ENCODE assay signal across 1 cellular context in the genomic region with DNA sequence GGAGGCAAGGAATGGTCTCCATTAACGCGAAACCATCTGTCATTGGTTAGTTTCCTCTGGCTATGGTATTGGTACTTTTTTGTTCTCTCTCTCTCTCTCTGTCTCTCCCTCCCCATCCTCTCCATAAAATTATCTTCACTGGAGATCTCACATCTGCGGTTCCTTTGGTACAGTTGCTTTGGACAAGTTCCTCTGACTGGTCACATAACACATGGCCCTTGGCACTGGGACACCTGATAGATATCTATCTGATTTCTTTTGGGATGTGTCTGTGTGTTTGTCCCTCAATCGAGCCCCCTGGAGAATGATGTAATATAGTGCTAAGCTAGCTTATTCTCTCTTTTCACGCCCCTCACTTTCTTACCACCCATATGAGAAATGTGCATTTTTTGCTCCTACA.
TF ChIP-seq lines count a peak whose summit lies in the region.

No MANE protein-coding gene starts in this region.

TF ChIP-seq in H1, 55 proteins besides CTCF, POLR2A, EP300 and RAD21:
- TF ChIP-seq YY1 (IDR thresholded peaks at IDR 0.05; ENCODE audit: low read depth, low read length) (no peak), BACH1 (IDR thresholded peaks at IDR 0.05; ENCODE audit: low read length) (no peak), POLR2AphosphoS5 (IDR thresholded peaks at IDR 0.05; ENCODE audit: low read depth, low read length) (no peak), CBX5 (IDR thresholded peaks at IDR 0.05; ENCODE audit: low read depth, low read length) (no peak), SP1 (IDR thresholded peaks at IDR 0.05; ENCODE audit: low read depth, low read length) (no peak), RFX5 (IDR thresholded peaks at IDR 0.05; ENCODE audit: borderline replicate concordance, low read depth, low read length) (no peak), KDM4A (IDR thresholded peaks at IDR 0.05; ENCODE audit: low read depth, low read length, severe bottlenecking) (no peak), CBX8 (IDR thresholded peaks at IDR 0.05; ENCODE audit: borderline replicate concordance, low read depth, low read length) (no peak), SAP30 (IDR thresholded peaks at IDR 0.05; ENCODE audit: insufficient read depth, insufficient replicate concordance, low read length) (no peak)
- TF ChIP-seq, protein P1, sequence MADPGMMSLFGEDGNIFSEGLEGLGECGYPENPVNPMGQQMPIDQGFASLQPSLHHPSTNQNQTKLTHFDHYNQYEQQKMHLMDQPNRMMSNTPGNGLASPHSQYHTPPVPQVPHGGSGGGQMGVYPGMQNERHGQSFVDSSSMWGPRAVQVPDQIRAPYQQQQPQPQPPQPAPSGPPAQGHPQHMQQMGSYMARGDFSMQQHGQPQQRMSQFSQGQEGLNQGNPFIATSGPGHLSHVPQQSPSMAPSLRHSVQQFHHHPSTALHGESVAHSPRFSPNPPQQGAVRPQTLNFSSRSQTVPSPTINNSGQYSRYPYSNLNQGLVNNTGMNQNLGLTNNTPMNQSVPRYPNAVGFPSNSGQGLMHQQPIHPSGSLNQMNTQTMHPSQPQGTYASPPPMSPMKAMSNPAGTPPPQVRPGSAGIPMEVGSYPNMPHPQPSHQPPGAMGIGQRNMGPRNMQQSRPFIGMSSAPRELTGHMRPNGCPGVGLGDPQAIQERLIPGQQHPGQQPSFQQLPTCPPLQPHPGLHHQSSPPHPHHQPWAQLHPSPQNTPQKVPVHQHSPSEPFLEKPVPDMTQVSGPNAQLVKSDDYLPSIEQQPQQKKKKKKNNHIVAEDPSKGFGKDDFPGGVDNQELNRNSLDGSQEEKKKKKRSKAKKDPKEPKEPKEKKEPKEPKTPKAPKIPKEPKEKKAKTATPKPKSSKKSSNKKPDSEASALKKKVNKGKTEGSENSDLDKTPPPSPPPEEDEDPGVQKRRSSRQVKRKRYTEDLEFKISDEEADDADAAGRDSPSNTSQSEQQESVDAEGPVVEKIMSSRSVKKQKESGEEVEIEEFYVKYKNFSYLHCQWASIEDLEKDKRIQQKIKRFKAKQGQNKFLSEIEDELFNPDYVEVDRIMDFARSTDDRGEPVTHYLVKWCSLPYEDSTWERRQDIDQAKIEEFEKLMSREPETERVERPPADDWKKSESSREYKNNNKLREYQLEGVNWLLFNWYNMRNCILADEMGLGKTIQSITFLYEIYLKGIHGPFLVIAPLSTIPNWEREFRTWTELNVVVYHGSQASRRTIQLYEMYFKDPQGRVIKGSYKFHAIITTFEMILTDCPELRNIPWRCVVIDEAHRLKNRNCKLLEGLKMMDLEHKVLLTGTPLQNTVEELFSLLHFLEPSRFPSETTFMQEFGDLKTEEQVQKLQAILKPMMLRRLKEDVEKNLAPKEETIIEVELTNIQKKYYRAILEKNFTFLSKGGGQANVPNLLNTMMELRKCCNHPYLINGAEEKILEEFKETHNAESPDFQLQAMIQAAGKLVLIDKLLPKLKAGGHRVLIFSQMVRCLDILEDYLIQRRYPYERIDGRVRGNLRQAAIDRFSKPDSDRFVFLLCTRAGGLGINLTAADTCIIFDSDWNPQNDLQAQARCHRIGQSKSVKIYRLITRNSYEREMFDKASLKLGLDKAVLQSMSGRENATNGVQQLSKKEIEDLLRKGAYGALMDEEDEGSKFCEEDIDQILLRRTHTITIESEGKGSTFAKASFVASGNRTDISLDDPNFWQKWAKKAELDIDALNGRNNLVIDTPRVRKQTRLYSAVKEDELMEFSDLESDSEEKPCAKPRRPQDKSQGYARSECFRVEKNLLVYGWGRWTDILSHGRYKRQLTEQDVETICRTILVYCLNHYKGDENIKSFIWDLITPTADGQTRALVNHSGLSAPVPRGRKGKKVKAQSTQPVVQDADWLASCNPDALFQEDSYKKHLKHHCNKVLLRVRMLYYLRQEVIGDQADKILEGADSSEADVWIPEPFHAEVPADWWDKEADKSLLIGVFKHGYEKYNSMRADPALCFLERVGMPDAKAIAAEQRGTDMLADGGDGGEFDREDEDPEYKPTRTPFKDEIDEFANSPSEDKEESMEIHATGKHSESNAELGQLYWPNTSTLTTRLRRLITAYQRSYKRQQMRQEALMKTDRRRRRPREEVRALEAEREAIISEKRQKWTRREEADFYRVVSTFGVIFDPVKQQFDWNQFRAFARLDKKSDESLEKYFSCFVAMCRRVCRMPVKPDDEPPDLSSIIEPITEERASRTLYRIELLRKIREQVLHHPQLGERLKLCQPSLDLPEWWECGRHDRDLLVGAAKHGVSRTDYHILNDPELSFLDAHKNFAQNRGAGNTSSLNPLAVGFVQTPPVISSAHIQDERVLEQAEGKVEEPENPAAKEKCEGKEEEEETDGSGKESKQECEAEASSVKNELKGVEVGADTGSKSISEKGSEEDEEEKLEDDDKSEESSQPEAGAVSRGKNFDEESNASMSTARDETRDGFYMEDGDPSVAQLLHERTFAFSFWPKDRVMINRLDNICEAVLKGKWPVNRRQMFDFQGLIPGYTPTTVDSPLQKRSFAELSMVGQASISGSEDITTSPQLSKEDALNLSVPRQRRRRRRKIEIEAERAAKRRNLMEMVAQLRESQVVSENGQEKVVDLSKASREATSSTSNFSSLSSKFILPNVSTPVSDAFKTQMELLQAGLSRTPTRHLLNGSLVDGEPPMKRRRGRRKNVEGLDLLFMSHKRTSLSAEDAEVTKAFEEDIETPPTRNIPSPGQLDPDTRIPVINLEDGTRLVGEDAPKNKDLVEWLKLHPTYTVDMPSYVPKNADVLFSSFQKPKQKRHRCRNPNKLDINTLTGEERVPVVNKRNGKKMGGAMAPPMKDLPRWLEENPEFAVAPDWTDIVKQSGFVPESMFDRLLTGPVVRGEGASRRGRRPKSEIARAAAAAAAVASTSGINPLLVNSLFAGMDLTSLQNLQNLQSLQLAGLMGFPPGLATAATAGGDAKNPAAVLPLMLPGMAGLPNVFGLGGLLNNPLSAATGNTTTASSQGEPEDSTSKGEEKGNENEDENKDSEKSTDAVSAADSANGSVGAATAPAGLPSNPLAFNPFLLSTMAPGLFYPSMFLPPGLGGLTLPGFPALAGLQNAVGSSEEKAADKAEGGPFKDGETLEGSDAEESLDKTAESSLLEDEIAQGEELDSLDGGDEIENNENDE (IDR thresholded peaks at IDR 0.05; ENCODE audit: insufficient replicate concordance, low read length), result no peak
- TF ChIP-seq, protein P2, sequence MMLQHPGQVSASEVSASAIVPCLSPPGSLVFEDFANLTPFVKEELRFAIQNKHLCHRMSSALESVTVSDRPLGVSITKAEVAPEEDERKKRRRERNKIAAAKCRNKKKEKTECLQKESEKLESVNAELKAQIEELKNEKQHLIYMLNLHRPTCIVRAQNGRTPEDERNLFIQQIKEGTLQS (IDR thresholded peaks at IDR 0.05; ENCODE audit: insufficient read depth, low read depth, low read length), result no peak
